17 cellular contexts compared by ENCODE assay signal in the genomic region with DNA sequence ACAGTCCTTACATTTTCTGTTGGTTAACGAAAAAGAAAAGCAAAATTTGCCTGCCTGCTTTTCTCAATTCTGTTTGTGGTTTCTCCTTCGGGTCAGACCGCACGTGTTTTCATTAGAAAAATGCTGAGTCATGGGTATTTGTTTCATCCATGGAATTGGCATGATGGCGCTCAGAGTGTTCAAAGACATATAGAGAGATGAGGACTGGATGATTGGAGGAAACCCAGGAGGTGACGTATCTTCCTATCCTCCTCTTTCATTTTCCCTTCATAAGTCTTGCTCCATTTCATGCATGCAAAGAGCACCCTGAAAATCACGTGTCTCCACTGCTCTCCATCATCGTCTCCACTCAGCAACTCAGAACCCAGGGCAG.
DNase-seq lines count a peak whose midpoint lies in the region; ATAC-seq, FAIRE-seq and TF ChIP-seq lines count a peak whose summit lies in the region.
"Had no signal": no experiment of that assay in that cellular context is flagged by ENCODE, and none has a peak within 500 bp of the region (broad histone marks: within the 10 kb centered on the region; RNA-seq: fewer than 3 reads in every experiment).

No MANE protein-coding gene starts in this region.

- no peaks in the 10 kb centered on the region for H3K9me2 ChIP-seq in GM23338 (ENCODE audit: insufficient read depth)

- no peaks in the 10 kb centered on the region for H3K4me1 Mint-ChIP-seq in GM23338
- peaks cover 9% of the 10 kb centered on the region for H3K4me1 Mint-ChIP-seq in activated T-helper 2 cell treated with anti-CD3 and anti-CD28 coated beads, Interferon-gamma antibody, Interleukin-2, Interleukin-4, amounts not matched to agents 10 μg/mL and 5 μg/mL and 100 μg/mL, durations not matched to agents 14 hours and 24 hours and 36 hours (ENCODE audit: low read depth)

- DNase-seq in A549 (ENCODE audit: low read depth in 1 of 2, low spot score in 1 of 2) (no peak), GM23338 (ENCODE audit: low spot score) (no peak), SJSA1 (ENCODE audit: low read depth in 1 of 2, low spot score in 2 of 2) (peak in 1 of 2 experiments; percentile 38), fibroblast of the aortic adventitia (ENCODE audit: low read depth) (peak; percentile 45)
- no peak for DNase-seq in activated T-helper 2 cell treated with anti-CD3 and anti-CD28 coated beads, Interferon-gamma antibody, Interleukin-2, Interleukin-4, amounts not matched to agents 10 μg/mL and 5 μg/mL and 100 μg/mL, durations not matched to agents 14 hours and 24 hours and 36 hours (ENCODE audit: low spot score)
- no peak for DNase-seq in activated CD4-positive, alpha-beta T cell treated with anti-CD3 and anti-CD28 coated beads for 1 hour
- DNase-seq: AML-193, COR-L47, GF-D8, MG63, NCI-H1092 treated with DMSO at 0.1 percent for 48 hours, NCI-H1694, NCI-H510A treated with DMSO at 0.1 percent for 48 hours, Peyer's patch, SIG-M5 had no signal

- no peaks in the 10 kb centered on the region for H4K20me1 ChIP-seq in GM23338 (replicated peaks; ENCODE audit: insufficient read depth)

- H3K27me3 ChIP-seq in GM23338 (ENCODE audit: insufficient read depth) = no peaks in the 10 kb centered on the region
- H3K27me3 ChIP-seq in SJSA1 (replicated peaks) = no peaks in the 10 kb centered on the region
- H3K27me3 ChIP-seq: Peyer's patch had no signal

- intact Hi-C loops in activated T-helper 2 cell treated with anti-CD3 and anti-CD28 coated beads, Interferon-gamma antibody, Interleukin-2, Interleukin-4, amounts not matched to agents 10 μg/mL and 5 μg/mL and 100 μg/mL, durations not matched to agents 14 hours and 24 hours and 36 hours (cut with micrococcal nuclease) = no loop called here

- H3K36me3 Mint-ChIP-seq in GM23338 (ENCODE audit: low read depth) = no peaks in the 10 kb centered on the region
- no peaks in the 10 kb centered on the region for H3K36me3 Mint-ChIP-seq in activated T-helper 2 cell treated with anti-CD3 and anti-CD28 coated beads, Interferon-gamma antibody, Interleukin-2, Interleukin-4, amounts not matched to agents 10 μg/mL and 5 μg/mL and 100 μg/mL, durations not matched to agents 14 hours and 24 hours and 36 hours (ENCODE audit: low read depth)

- TF ChIP-seq CTCF in A549 (IDR thresholded peaks at IDR 0.05) (no peak), GM23338 (conservative IDR thresholded peaks at IDR 0.05; ENCODE audit: low read depth in 2 of 2) (no peak), fibroblast of the aortic adventitia (IDR thresholded peaks at IDR 0.05; ENCODE audit: insufficient read depth, low read length) (no peak)

- no peaks in the 10 kb centered on the region for H3K36me3 ChIP-seq in GM23338 (ENCODE audit: insufficient read depth)
- H3K36me3 ChIP-seq in SJSA1 = 0 out of 2 replicates have a peak, but pooled peaks cover 3% of the 10 kb centered on the region
- H3K36me3 ChIP-seq: MG63, Peyer's patch had no signal

- WGBS in A549 (ENCODE audit: missing lambda C conversion rate) = 37% methylated on average over 8 of the region's 8 CpGs

- H3K4me3 ChIP-seq in A549 (no peak overlapping the region), GM23338 (no peak overlapping the region), SJSA1 (no peak overlapping the region), fibroblast of the aortic adventitia (ENCODE audit: low read depth, low read length) (no peak overlapping the region)
- H3K4me3 ChIP-seq: MG63, Peyer's patch had no signal

- no peaks in the 10 kb centered on the region for H3F3A ChIP-seq in GM23338 (replicated peaks; ENCODE audit: low read depth)

- H3K4me3 Mint-ChIP-seq in GM23338 = no peak overlapping the region
- no peak overlapping the region for H3K4me3 Mint-ChIP-seq in activated T-helper 2 cell treated with anti-CD3 and anti-CD28 coated beads, Interferon-gamma antibody, Interleukin-2, Interleukin-4, amounts not matched to agents 10 μg/mL and 5 μg/mL and 100 μg/mL, durations not matched to agents 14 hours and 24 hours and 36 hours (ENCODE audit: low read depth)

- no peak overlapping the region for H3K27ac ChIP-seq in A549
- no peak overlapping the region for H3K27ac ChIP-seq in GM23338 (ENCODE audit: low read depth)
- peak overlapping the region; percentile 6; the same call in 1 of the 2 replicates for H3K27ac ChIP-seq in SJSA1
- H3K27ac ChIP-seq: Peyer's patch had no signal

- H3K9me3 ChIP-seq in A549 (no peaks in the 10 kb centered on the region), SJSA1 (replicated peaks) (no peaks in the 10 kb centered on the region)
- H3K9me3 ChIP-seq: MG63, Peyer's patch had no signal

- H3K4me1 ChIP-seq in A549 (peaks cover 4% of the 10 kb centered on the region; the same call in 1 of the 3 replicates), GM23338 (ENCODE audit: insufficient read depth) (no peaks in the 10 kb centered on the region), SJSA1 (replicated peaks) (peaks cover 24% of the 10 kb centered on the region)
- H3K4me1 ChIP-seq: Peyer's patch had no signal

- H3K4me2 ChIP-seq in A549 (no peak overlapping the region), GM23338 (no peak overlapping the region)

- H3K27me3 Mint-ChIP-seq in GM23338 (ENCODE audit: insufficient read depth, low read depth, poor library complexity) = peaks cover 2% of the 10 kb centered on the region
- no peaks in the 10 kb centered on the region for H3K27me3 Mint-ChIP-seq in activated T-helper 2 cell treated with anti-CD3 and anti-CD28 coated beads, Interferon-gamma antibody, Interleukin-2, Interleukin-4, amounts not matched to agents 10 μg/mL and 5 μg/mL and 100 μg/mL, durations not matched to agents 14 hours and 24 hours and 36 hours (ENCODE audit: low read depth)

- no peak for TF ChIP-seq EP300 in A549 (IDR thresholded peaks at IDR 0.05)

- no peak for TF ChIP-seq POLR2A in A549 (IDR thresholded peaks at IDR 0.05; ENCODE audit: low read length)

- ATAC-seq in A549 (no peak), GM23338 (no peak), GM21447 (IDR thresholded peaks at IDR 0.05; ENCODE audit: unreplicated experiment) (no peak)

- H2AFZ ChIP-seq in GM23338 = no peak overlapping the region

- CTCF ChIA-PET in A549 (lab: Yijun Ruan, JAX) = no interaction called here

- H3K27ac Mint-ChIP-seq in GM23338 = peak overlapping the region; percentile 77; the same call in 1 of the 2 replicates
- H3K27ac Mint-ChIP-seq in activated T-helper 2 cell treated with anti-CD3 and anti-CD28 coated beads, Interferon-gamma antibody, Interleukin-2, Interleukin-4, amounts not matched to agents 10 μg/mL and 5 μg/mL and 100 μg/mL, durations not matched to agents 14 hours and 24 hours and 36 hours = no peak overlapping the region

- no peak for TF ChIP-seq RAD21 in A549 (conservative IDR thresholded peaks at IDR 0.05 in 1 of 2, IDR thresholded peaks at IDR 0.05 in 1 of 2)

- H3K79me2 ChIP-seq in GM23338 (replicated peaks; ENCODE audit: insufficient read depth) = no peaks in the 10 kb centered on the region

- no peaks in the 10 kb centered on the region for H3K9me3 Mint-ChIP-seq in GM23338
- H3K9me3 Mint-ChIP-seq in activated T-helper 2 cell treated with anti-CD3 and anti-CD28 coated beads, Interferon-gamma antibody, Interleukin-2, Interleukin-4, amounts not matched to agents 10 μg/mL and 5 μg/mL and 100 μg/mL, durations not matched to agents 14 hours and 24 hours and 36 hours = no peaks in the 10 kb centered on the region

- POLR2A ChIA-PET in A549 (lab: Yijun Ruan, JAX) = no interaction called here

- FAIRE-seq in A549 (lab: Jason Lieb, UNC) = no peak
- FAIRE-seq: GM12892 had no signal

TF ChIP-seq in A549, 52 proteins besides CTCF, POLR2A, EP300 and RAD21:
- TF ChIP-seq HOXA7 (CRISPR knock-in tag; IDR thresholded peaks at IDR 0.05) (no peak), NFE2L2 (conservative IDR thresholded peaks at IDR 0.05; ENCODE audit: low read length) (peak; percentile 96), MAFK (IDR thresholded peaks at IDR 0.05; ENCODE audit: partially characterized antibody) (peak; percentile 98)

TF ChIP-seq in GM23338, 12 proteins besides CTCF, POLR2A, EP300 and RAD21 (continues in another document):
- TF ChIP-seq, protein P1, sequence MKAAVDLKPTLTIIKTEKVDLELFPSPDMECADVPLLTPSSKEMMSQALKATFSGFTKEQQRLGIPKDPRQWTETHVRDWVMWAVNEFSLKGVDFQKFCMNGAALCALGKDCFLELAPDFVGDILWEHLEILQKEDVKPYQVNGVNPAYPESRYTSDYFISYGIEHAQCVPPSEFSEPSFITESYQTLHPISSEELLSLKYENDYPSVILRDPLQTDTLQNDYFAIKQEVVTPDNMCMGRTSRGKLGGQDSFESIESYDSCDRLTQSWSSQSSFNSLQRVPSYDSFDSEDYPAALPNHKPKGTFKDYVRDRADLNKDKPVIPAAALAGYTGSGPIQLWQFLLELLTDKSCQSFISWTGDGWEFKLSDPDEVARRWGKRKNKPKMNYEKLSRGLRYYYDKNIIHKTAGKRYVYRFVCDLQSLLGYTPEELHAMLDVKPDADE (IDR thresholded peaks at IDR 0.05) = no peak
